ENCODE assay signal across 21 cellular contexts in genomic region chr11:17699157-17700114, GRCh38. TPM values are rescaled to one million over a fixed set of nuclear protein-coding genes. Genes with fewer than 3 reads are reported as not detected.
DNase-seq lines count a peak whose midpoint lies in the region; ATAC-seq and TF ChIP-seq lines count a peak whose summit lies in the region.
"Had no signal": no experiment of that assay in that cellular context is flagged by ENCODE, and none has a peak within 500 bp of the region (broad histone marks: within the 10 kb centered on the region; RNA-seq: fewer than 3 reads in every experiment).

No MANE protein-coding gene starts in this region.

- in situ Hi-C loops in IMR-90 (cut with MboI; ENCODE audit: low sequenced_read_pairs), result no loop called here

- no peaks in the 10 kb centered on the region for H3K79me1 ChIP-seq in IMR-90 (ENCODE audit: low read depth in 1 of 2, low read length in 2 of 2)

- no peak for TF ChIP-seq CTCF in A673 (conservative IDR thresholded peaks at IDR 0.05; ENCODE audit: low read depth, low read length)
- TF ChIP-seq CTCF in IMR-90 (conservative IDR thresholded peaks at IDR 0.05; ENCODE audit: low read depth, low read length), result no peak
- no peak for TF ChIP-seq CTCF in CD14-positive monocyte (IDR thresholded peaks at IDR 0.05)

- no peak overlapping the region for H4K91ac ChIP-seq in IMR-90 (ENCODE audit: insufficient read depth, low read depth, low read length)

- no peak for TF ChIP-seq RAD21 in IMR-90 (IDR thresholded peaks at IDR 0.05; ENCODE audit: low read length)

- no peaks in the 10 kb centered on the region for H4K20me1 ChIP-seq in IMR-90 (ENCODE audit: insufficient read depth, low read length)

- H3K4me3 ChIP-seq in A673 (ENCODE audit: low read depth, low read length, poor library complexity, severe bottlenecking) (no peak overlapping the region), IMR-90 (ENCODE audit: insufficient read depth, low read depth, low read length) (no peak overlapping the region)
- H3K4me3 ChIP-seq: A549, coronary artery, suprapubic skin had no signal

- H3K4me1 ChIP-seq in A673 (ENCODE audit: insufficient read depth, low read length, poor library complexity, severe bottlenecking), result peaks cover 8% of the 10 kb centered on the region
- H3K4me1 ChIP-seq in IMR-90 (ENCODE audit: control insufficient read depth, insufficient read depth, low read length), result no peaks in the 10 kb centered on the region
- H3K4me1 ChIP-seq: A549, Caco-2 had no signal

- peaks cover 4 to 18% (median 13%) of the 10 kb centered on the region in 7 donors for H3K9me3 Mint-ChIP-seq in CD14-positive monocyte
- H3K9me3 Mint-ChIP-seq: activated T-helper 17 cell treated with anti-CD3 and anti-CD28 coated beads, Interleukin-2, amount 50 U/mL, for 72 hours had no signal

- H2AK9ac ChIP-seq in IMR-90 (replicated peaks; ENCODE audit: low read depth, low read length, poor library complexity), result no peak overlapping the region

- H3K9me3 ChIP-seq in A673 (ENCODE audit: low read depth, low read length, poor library complexity, severe bottlenecking) (no peaks in the 10 kb centered on the region), IMR-90 (ENCODE audit: control insufficient read depth, insufficient read depth, low read length) (0 out of 2 replicates have a peak, but pooled peaks cover 2% of the 10 kb centered on the region)
- H3K9me3 ChIP-seq: A549, Caco-2, suprapubic skin had no signal

- H4K8ac ChIP-seq in IMR-90 (ENCODE audit: low read depth in 2 of 2, low read length in 2 of 2), result no peak overlapping the region

- peak overlapping the region; percentile 6 for H2AFZ ChIP-seq in IMR-90 (replicated peaks; ENCODE audit: low read length, poor library complexity)

- intact Hi-C loops in A673 (cut with micrococcal nuclease; ENCODE audit: unreplicated experiment), result no loop called here
- intact Hi-C loops in IMR-90 (cut with micrococcal nuclease), result loop anchor here (10.0 kb wide), 1 partner anchor 1125 kb away; no protein-coding TSS in a partner anchor
- intact Hi-C loops in CD14-positive monocyte (cut with micrococcal nuclease), result no loop called here

- H3K36me3 Mint-ChIP-seq in CD14-positive monocyte, result peaks cover 5% of the 10 kb centered on the region in 2 donors
- H3K36me3 Mint-ChIP-seq: IgD-negative memory B cell had no signal

- H3K9me1 ChIP-seq in IMR-90 (ENCODE audit: insufficient read depth, low read length), result no peaks in the 10 kb centered on the region

- H4K5ac ChIP-seq in IMR-90 (ENCODE audit: low read depth, low read length), result no peak overlapping the region

- no peak overlapping the region for H3K14ac ChIP-seq in IMR-90 (replicated peaks; ENCODE audit: low read depth, low read length)

- H3K18ac ChIP-seq in IMR-90 (ENCODE audit: low read depth, low read length), result no peak overlapping the region

- dilution Hi-C loops in IMR-90 (cut with HindIII; ENCODE audit: low sequenced_read_pairs, unreplicated experiment), result no loop called here

- H2BK5ac ChIP-seq in IMR-90 (ENCODE audit: low read depth, low read length, poor library complexity, severe bottlenecking), result no peak overlapping the region

- DNase-seq in A673 (ENCODE audit: low spot score), result peak; percentile 52
- peak; percentile 34 for DNase-seq in IMR-90
- DNase-seq in amniotic epithelial cell (ENCODE audit: low read depth), result peak; percentile 68
- peak; percentile 61 for DNase-seq in islet precursor cell
- no peak for DNase-seq in hypothalamus (lab: John Stamatoyannopoulos, UW)
- no peak for DNase-seq in CD14-positive monocyte (ENCODE audit: low spot score)
- DNase-seq: Caco-2, left cardiac atrium, NCI-H1436 had no signal

- peaks cover 26 to 41% (median 35%) of the 10 kb centered on the region in 3 donors for H3K27me3 Mint-ChIP-seq in CD14-positive monocyte (ENCODE audit: low read depth in 3 of 3)

- H3K4me3 Mint-ChIP-seq in CD14-positive monocyte, result no peak overlapping the region
- H3K4me3 Mint-ChIP-seq: activated T-helper 17 cell treated with anti-CD3 and anti-CD28 coated beads, Interleukin-2, amount 50 U/mL, for 72 hours; IgD-negative memory B cell had no signal

- H3K9ac ChIP-seq in IMR-90 (ENCODE audit: low read depth, low read length), result no peak overlapping the region

- POLR2A ChIA-PET in A673 (lab: Charles Lee; ENCODE audit: low non-redundant PET), result no interaction called here
- POLR2A ChIA-PET in IMR-90 (lab: Charles Lee; ENCODE audit: unreplicated experiment), result no interaction called here

- H2BK15ac ChIP-seq in IMR-90 (ENCODE audit: low read depth, low read length), result no peak overlapping the region

- H3K4me1 Mint-ChIP-seq in CD14-positive monocyte, result no peaks in the 10 kb centered on the region
- H3K4me1 Mint-ChIP-seq: activated T-helper 17 cell treated with anti-CD3 and anti-CD28 coated beads, Interleukin-2, amount 50 U/mL, for 72 hours had no signal

- H3K27ac Mint-ChIP-seq in CD14-positive monocyte, result no peak overlapping the region
- H3K27ac Mint-ChIP-seq: activated T-helper 17 cell treated with anti-CD3 and anti-CD28 coated beads, Interleukin-2, amount 50 U/mL, for 72 hours had no signal

- no peak for TF ChIP-seq POLR2A in IMR-90 (IDR thresholded peaks at IDR 0.05; ENCODE audit: low read depth, low read length)

- H3K4me2 ChIP-seq in IMR-90 (ENCODE audit: low read depth, low read length), result no peak overlapping the region
- H3K4me2 ChIP-seq: A549 had no signal

- H2AK5ac ChIP-seq in IMR-90 (ENCODE audit: low read depth, low read length), result no peak overlapping the region

- H3K27ac ChIP-seq in A673 (ENCODE audit: low read depth, low read length, poor library complexity, severe bottlenecking) (no peak overlapping the region), IMR-90 (ENCODE audit: insufficient read depth, low read length) (no peak overlapping the region)
- H3K27ac ChIP-seq: A549, coronary artery, suprapubic skin, VCaP had no signal

- ATAC-seq in IMR-90 (ENCODE audit: low read depth) (peak; percentile 69), GM21515 (IDR thresholded peaks at IDR 0.05; ENCODE audit: unreplicated experiment) (no peak), HG03439 (IDR thresholded peaks at IDR 0.05; ENCODE audit: unreplicated experiment) (no peak)
- ATAC-seq: A549; activated T-helper 17 cell treated with anti-CD3 and anti-CD28 coated beads, Interleukin-2, amount 50 U/mL, for 72 hours had no signal

- no CpG with 5 or more reads among the region's 5 CpGs for WGBS in IMR-90 (ENCODE audit: extremely low coverage in 2 of 2, insufficient read length in 1 of 2), 2 experiments

- no peak overlapping the region for H3K23ac ChIP-seq in IMR-90 (ENCODE audit: low read depth, low read length)

- BruUV-seq in A673 (replicated peaks; lab: Mats Ljungman, UMichigan) (no TSS peak), IMR-90 (replicated peaks; lab: Mats Ljungman, UMichigan) (no TSS peak)

- CTCF ChIA-PET in A673 (lab: Charles Lee) (no interaction called here), IMR-90 (lab: Yijun Ruan, JAX) (interaction anchor here (1.3 kb wide), 1 partner anchor 32 kb away, joined by 5 read pairs; no protein-coding TSS in a partner anchor)

- H3K36me3 ChIP-seq in A673 (ENCODE audit: insufficient read depth, low read length, poor library complexity, severe bottlenecking) (no peaks in the 10 kb centered on the region), IMR-90 (ENCODE audit: control insufficient read depth, insufficient read depth, low read length) (no peaks in the 10 kb centered on the region)
- H3K36me3 ChIP-seq: suprapubic skin had no signal

- no peak overlapping the region for H3K56ac ChIP-seq in IMR-90 (ENCODE audit: extremely low read depth, insufficient read depth, low read length)

- H2BK20ac ChIP-seq in IMR-90 (ENCODE audit: low read depth, low read length), result no peak overlapping the region

- no peak overlapping the region for H3K4ac ChIP-seq in IMR-90 (ENCODE audit: low read depth, low read length)

- no peak overlapping the region for H2BK120ac ChIP-seq in IMR-90 (ENCODE audit: low read depth, low read length)

- H3K27me3 ChIP-seq in A673 (replicated peaks; ENCODE audit: insufficient read depth, low read depth, low read length, poor library complexity), result peaks cover 31% of the 10 kb centered on the region
- peaks cover 31% of the 10 kb centered on the region for H3K27me3 ChIP-seq in IMR-90 (ENCODE audit: control insufficient read depth, insufficient read depth, low read length)

TF ChIP-seq in IMR-90, 13 proteins besides CTCF, POLR2A, EP300 and RAD21:
- TF ChIP-seq USF2 (IDR thresholded peaks at IDR 0.05; ENCODE audit: low read depth, low read length) (no peak), CHD1 (IDR thresholded peaks at IDR 0.05; ENCODE audit: low read depth, low read length) (no peak), NFE2L2 (IDR thresholded peaks at IDR 0.05; ENCODE audit: low read depth, low read length) (no peak), CEBPB (IDR thresholded peaks at IDR 0.05; ENCODE audit: low read depth, low read length) (no peak)

RNA-seq across cellular contexts. Expression of gene MYOD1, which starts 19.9 kb away (rescaled TPM):
- total RNA-seq in A673 (2021), result not detected in 2 replicates
- total RNA-seq in IMR-90 (2012; rRNA removed), result not detected in 2 replicates
- polyA plus RNA-seq in IMR-90 (2012; rRNA removed), result not detected in 2 replicates
- polyA plus RNA-seq in IMR-90 (2012; cell fraction: cytosol; rRNA removed), result not detected in 2 replicates
- not detected in 2 replicates for polyA plus RNA-seq in IMR-90 (2012; cell fraction: nucleus; rRNA removed; ENCODE audit: low replicate concordance)
- not detected for polyA plus RNA-seq in CD14-positive monocyte
- total RNA-seq: activated T-helper 17 cell treated with anti-CD3 and anti-CD28 coated beads, Interleukin-2, amount 50 U/mL, for 72 hours; Caco-2; epithelial cell of proximal tubule; left cardiac atrium; OCI-LY7; pulmonary artery endothelial cell; suprapubic skin had no signal
- polyA plus RNA-seq: A549, adipose tissue, IgD-negative memory B cell had no signal

RNA-seq across cellular contexts. Expression of gene KCNC1, which starts 35.1 kb away (rescaled TPM):
- total RNA-seq in A673 (2021) (0.09 and 0.13 TPM in 2 replicates), IMR-90 (2012; rRNA removed) (not detected in 2 replicates)
- polyA plus RNA-seq in IMR-90 (2012; rRNA removed) (0.03 and 0.11 TPM in 2 replicates), CD14-positive monocyte (not detected)
- 0.02 and 0.10 TPM in 2 replicates for polyA plus RNA-seq in IMR-90 (2012; cell fraction: cytosol; rRNA removed)
- polyA plus RNA-seq in IMR-90 (2012; cell fraction: nucleus; rRNA removed; ENCODE audit: low replicate concordance), result 0.11 and 0.22 TPM in 2 replicates
- total RNA-seq: activated T-helper 17 cell treated with anti-CD3 and anti-CD28 coated beads, Interleukin-2, amount 50 U/mL, for 72 hours; epithelial cell of proximal tubule; left cardiac atrium; OCI-LY7; pulmonary artery endothelial cell; suprapubic skin had no signal

Comparison
In these comparisons a context has a peak if more than half of its experiments do, and no peak if none do; other contexts are left out.
1. DNase-seq: peak in A673 (single experiment), IMR-90 (single experiment), amniotic epithelial cell (single experiment) and islet precursor cell (single experiment); none in hypothalamus (0 of 51) and CD14-positive monocyte (single experiment).